1 cellular context compared by ENCODE assay signal in the genomic region with DNA sequence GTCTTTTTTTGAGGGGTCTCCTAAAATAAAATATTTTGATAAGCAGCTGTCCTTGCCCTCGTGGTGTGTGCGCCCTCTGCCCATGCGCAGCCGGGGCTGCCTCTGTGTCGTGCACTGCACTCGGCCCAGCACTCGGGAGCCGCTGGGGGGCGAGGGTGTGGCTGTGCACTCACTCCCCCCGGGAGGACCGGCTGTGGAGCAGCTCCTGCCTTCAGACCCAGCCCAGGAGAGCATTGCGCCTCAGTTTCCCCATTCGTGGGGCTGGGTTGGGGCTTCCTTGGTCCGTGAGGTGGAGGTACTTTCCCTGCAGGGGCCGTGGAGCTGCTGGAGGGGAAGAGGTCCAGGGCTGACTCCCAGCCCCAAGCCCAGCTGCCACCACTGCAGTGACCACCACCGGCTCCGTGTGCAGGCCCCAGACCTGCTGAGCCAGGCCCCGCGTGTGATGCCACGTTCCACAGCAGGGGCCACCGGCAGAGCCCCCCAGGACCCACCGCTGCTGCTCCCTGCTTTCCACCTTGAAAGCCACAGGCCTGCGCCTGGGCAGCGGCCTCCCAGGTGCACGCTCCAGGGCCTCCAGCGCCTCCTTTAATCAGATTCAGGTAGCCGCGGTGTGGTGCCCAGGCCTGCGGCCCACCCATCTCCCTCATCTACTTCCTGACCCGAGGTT.
TF ChIP-seq lines count a peak whose summit lies in the region.

No MANE protein-coding gene starts in this region.

TF ChIP-seq in GM12878, 131 proteins besides CTCF, POLR2A, EP300 and RAD21:
- TF ChIP-seq FOXM1 (IDR thresholded peaks at IDR 0.05; ENCODE audit: low read depth, low read length) (no peak), NR2C2 (IDR thresholded peaks at IDR 0.05; ENCODE audit: borderline replicate concordance, control insufficient read depth, insufficient read length, low read depth) (no peak)
